10 cellular contexts compared by ENCODE assay signal in the genomic region with DNA sequence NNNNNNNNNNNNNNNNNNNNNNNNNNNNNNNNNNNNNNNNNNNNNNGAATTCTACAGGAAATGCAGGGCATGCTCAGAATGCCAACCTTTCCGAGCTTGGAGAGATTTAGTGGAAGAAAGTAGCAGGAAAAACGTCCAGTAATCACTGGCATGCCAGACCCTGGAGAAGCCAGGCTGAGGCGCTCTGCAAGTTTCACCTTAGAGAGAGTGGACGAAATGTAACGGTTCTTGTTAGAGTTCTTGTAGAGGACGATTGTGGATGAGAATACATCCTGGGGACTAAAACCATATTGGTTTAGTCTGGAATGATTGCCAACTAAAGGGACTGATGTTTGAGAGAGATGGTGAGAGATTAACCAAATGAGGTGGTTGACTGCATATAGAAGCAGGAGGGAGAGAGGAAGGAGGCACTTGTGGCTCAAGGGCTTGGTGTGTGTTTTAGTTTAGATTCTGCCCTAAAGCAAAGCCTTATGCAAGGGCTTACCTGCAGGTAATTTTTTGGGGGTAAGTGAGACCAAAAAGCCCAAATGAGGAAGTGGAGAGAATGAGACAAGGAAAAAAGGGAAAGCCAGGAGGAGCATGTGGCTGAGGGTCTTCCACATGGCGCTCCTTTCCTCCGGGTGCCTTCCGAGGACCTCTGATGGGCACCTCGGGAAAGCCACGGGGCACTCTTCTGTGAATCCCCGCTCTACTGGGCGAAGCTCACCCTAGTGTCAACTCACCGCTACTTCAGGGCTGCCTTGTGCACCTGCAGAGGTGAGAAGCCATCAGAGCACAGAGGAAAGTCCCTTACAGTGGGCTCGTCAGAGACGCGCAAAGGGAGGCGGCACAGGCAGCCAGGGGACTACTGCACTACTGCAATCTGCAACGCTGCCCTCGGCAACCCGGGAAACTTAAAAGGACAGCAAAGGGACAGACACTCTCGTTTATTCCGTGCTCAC. TPM values are rescaled to one million over a fixed set of nuclear protein-coding genes. Genes with fewer than 3 reads are reported as not detected.
DNase-seq lines count a peak whose midpoint lies in the region; ATAC-seq and TF ChIP-seq lines count a peak whose summit lies in the region.
"Not testable (repeated sequence)": the region's sequence is repeated elsewhere in the genome, so short reads cannot be mapped to it uniquely, and the experiment has no call there.
"Had no signal": no experiment of that assay in that cellular context is flagged by ENCODE, and none has a peak within 500 bp of the region (broad histone marks: within the 10 kb centered on the region; RNA-seq: fewer than 3 reads in every experiment).

No MANE protein-coding gene starts in this region.

- not testable (repeated sequence) for H3K4me1 Mint-ChIP-seq in WTC11; stimulated activated memory B cell treated with anti-CD40 and anti-IgM and Interleukin-4, amounts not matched to agents 10 μg/mL and 1 μg/mL and 100 μg/mL, for 72 hours

- DNase-seq in WTC11 (ENCODE audit: low spot score); Right ventricle myocardium superior: not testable (repeated sequence)

- not testable (repeated sequence) for H3K27me3 Mint-ChIP-seq in WTC11 (ENCODE audit: low read depth); stimulated activated memory B cell treated with anti-CD40 and anti-IgM and Interleukin-4, amounts not matched to agents 10 μg/mL and 1 μg/mL and 100 μg/mL, for 72 hours

- ATAC-seq in GM18511 (IDR thresholded peaks at IDR 0.05; ENCODE audit: unreplicated experiment) (peak; percentile 99), GM19397 (IDR thresholded peaks at IDR 0.05; ENCODE audit: unreplicated experiment) (peak; percentile 99), GM21737 (IDR thresholded peaks at IDR 0.05; ENCODE audit: unreplicated experiment) (peak; percentile 99), HG02970 (IDR thresholded peaks at IDR 0.05; ENCODE audit: low FRiP score, unreplicated experiment) (peak; percentile 100), HG03378 (IDR thresholded peaks at IDR 0.05; ENCODE audit: unreplicated experiment) (peak; percentile 98), WTC11 (peak; percentile 99), Right ventricle myocardium superior (ENCODE audit: poor library complexity) (peak; percentile 43)
- ATAC-seq in stimulated activated memory B cell treated with anti-CD40 and anti-IgM and Interleukin-4, amounts not matched to agents 10 μg/mL and 1 μg/mL and 100 μg/mL, for 72 hours, result peak; percentile 100

- H3K36me3 Mint-ChIP-seq in WTC11; stimulated activated memory B cell treated with anti-CD40 and anti-IgM and Interleukin-4, amounts not matched to agents 10 μg/mL and 1 μg/mL and 100 μg/mL, for 72 hours: not testable (repeated sequence)

- intact Hi-C loops in Right ventricle myocardium superior (cut with DNase I), result not testable (repeated sequence)

- CTCF ChIA-PET in WTC11 (lab: Charles Lee), result not testable (repeated sequence)

- not testable (repeated sequence) for H3K27ac Mint-ChIP-seq in WTC11; stimulated activated memory B cell treated with anti-CD40 and anti-IgM and Interleukin-4, amounts not matched to agents 10 μg/mL and 1 μg/mL and 100 μg/mL, for 72 hours

- POLR2A ChIA-PET in WTC11 (lab: Charles Lee), result not testable (repeated sequence)

- H3K9me3 Mint-ChIP-seq in WTC11; stimulated activated memory B cell treated with anti-CD40 and anti-IgM and Interleukin-4, amounts not matched to agents 10 μg/mL and 1 μg/mL and 100 μg/mL, for 72 hours: not testable (repeated sequence)

- not testable (repeated sequence) for H3K4me3 Mint-ChIP-seq in WTC11; stimulated activated memory B cell treated with anti-CD40 and anti-IgM and Interleukin-4, amounts not matched to agents 10 μg/mL and 1 μg/mL and 100 μg/mL, for 72 hours

- not testable (repeated sequence) for TF ChIP-seq CTCF in WTC11 (IDR thresholded peaks at IDR 0.05)

RNA-seq across cellular contexts. Expression of gene CTAGE6, which starts 56.5 kb away (rescaled TPM):
- total RNA-seq in WTC11 (2021), result not detected in 3 replicates
- total RNA-seq in Right ventricle myocardium superior, result 0.11 TPM
- total RNA-seq: cardiac muscle cell, G401 had no signal

Comparison
In these comparisons a context has a peak if more than half of its experiments do, and no peak if none do; other contexts are left out.
1. ATAC-seq: peak in every context shown above with its lines; median percentile 100 in HG02970; 100 in stimulated activated memory B cell treated with anti-CD40 and anti-IgM and Interleukin-4, amounts not matched to agents 10 μg/mL and 1 μg/mL and 100 μg/mL, for 72 hours; 99 in GM18511; 99 in GM19397; 99 in GM21737; 99 in WTC11; 98 in HG03378; 43 in Right ventricle myocardium superior.